Comparison of ENCODE assay signal across 20 cellular contexts in the genomic region with DNA sequence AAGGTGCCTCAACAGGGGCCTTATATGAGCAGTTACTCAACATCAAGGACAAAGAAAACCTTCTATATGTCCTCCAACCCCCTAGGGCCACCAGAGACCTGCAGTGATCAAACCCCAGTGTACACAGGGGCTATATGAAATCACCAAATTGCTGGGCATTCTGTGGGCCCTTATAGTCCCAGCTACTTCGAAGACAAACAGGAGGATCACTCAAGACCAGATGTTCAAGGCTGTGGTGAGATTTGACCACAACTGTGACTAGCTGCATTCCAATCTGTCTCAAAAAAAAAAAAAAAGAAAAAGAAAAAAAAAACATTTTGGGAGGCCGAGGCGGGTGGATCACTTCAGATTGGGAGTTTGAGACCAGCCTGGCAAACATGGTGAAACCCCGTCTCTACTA. TPM values are rescaled to one million over a fixed set of nuclear protein-coding genes. Genes with fewer than 3 reads are reported as not detected.
DNase-seq lines count a peak whose midpoint lies in the region; TF ChIP-seq lines count a peak whose summit lies in the region.
"Had no signal": no experiment of that assay in that cellular context is flagged by ENCODE, and none has a peak within 500 bp of the region (broad histone marks: within the 10 kb centered on the region; RNA-seq: fewer than 3 reads in every experiment).

No MANE protein-coding gene starts in this region.

- DNase-seq in AG20443 (ENCODE audit: low spot score) (peak; percentile 44), GM12865 (ENCODE audit: low read depth) (peak; percentile 2), LHCN-M2 (ENCODE audit: low read depth) (peak; percentile 19), choroid plexus epithelial cell (ENCODE audit: low read depth) (peak; percentile 47), mesothelial cell of epicardium (ENCODE audit: low spot score in 2 of 2, unreplicated experiment in 2 of 2) (no peak), SKM-1 treated with dmso at 0.1 percent for 144 hours (lab: John Stamatoyannopoulos, UW; ENCODE audit: unreplicated experiment) (no peak), NCI-H2227 (lab: John Stamatoyannopoulos, UW; ENCODE audit: unreplicated experiment) (no peak)
- no peak for DNase-seq in activated CD4-positive, alpha-beta T cell treated with anti-CD3 and anti-CD28 coated beads, Interleukin-2, amount 50 U/mL, for 1 hour
- DNase-seq: AML-193; Calu3; CD4-positive, alpha-beta memory T cell; GDM1; NCI-H1092; NCI-H146; NCI-H2107; NCI-H526 treated with DMSO at 0.1 percent for 48 hours had no signal

- TF ChIP-seq CTCF in GM12865 (IDR thresholded peaks at IDR 0.05; ENCODE audit: insufficient read depth, low read depth, low read length, missing control alignments) (no peak), choroid plexus epithelial cell (conservative IDR thresholded peaks at IDR 0.05; ENCODE audit: low read depth, low read length) (no peak), mesothelial cell of epicardium (IDR thresholded peaks at IDR 0.05; ENCODE audit: unreplicated experiment) (no peak)

- H3K9me3 Mint-ChIP-seq in mesothelial cell of epicardium: no peaks in the 10 kb centered on the region
- H3K9me3 Mint-ChIP-seq: CD4-positive, alpha-beta memory T cell; IgD-negative memory B cell had no signal

- H3K4me3 Mint-ChIP-seq in mesothelial cell of epicardium: no peak overlapping the region
- H3K4me3 Mint-ChIP-seq: CD4-positive, alpha-beta memory T cell; IgD-negative memory B cell had no signal

- no peak overlapping the region for H3K27ac Mint-ChIP-seq in mesothelial cell of epicardium
- H3K27ac Mint-ChIP-seq: CD4-positive, alpha-beta memory T cell; IgD-negative memory B cell had no signal

- no peak overlapping the region for H3K4me3 ChIP-seq in GM12865 (ENCODE audit: low read depth, low read length)
- no peak overlapping the region for H3K4me3 ChIP-seq in choroid plexus epithelial cell (ENCODE audit: low read depth, low read length)
- H3K4me3 ChIP-seq: A549 had no signal

- no peaks in the 10 kb centered on the region for H3K4me1 Mint-ChIP-seq in mesothelial cell of epicardium
- H3K4me1 Mint-ChIP-seq: IgD-negative memory B cell had no signal

- no peaks in the 10 kb centered on the region for H3K36me3 Mint-ChIP-seq in mesothelial cell of epicardium
- H3K36me3 Mint-ChIP-seq: CD4-positive, alpha-beta memory T cell had no signal

- peaks cover 13% of the 10 kb centered on the region for H3K27me3 Mint-ChIP-seq in mesothelial cell of epicardium (ENCODE audit: low read depth)
- H3K27me3 Mint-ChIP-seq: IgD-negative memory B cell had no signal

RNA-seq across cellular contexts. Expression of gene PRB2, which starts 51.0 kb away (rescaled TPM):
- not detected in 2 replicates for total RNA-seq in LHCN-M2 (2014; rRNA removed)
- polyA plus RNA-seq in LHCN-M2 (2012): not detected
- total RNA-seq in mesothelial cell of epicardium: not detected in 3 replicates
- total RNA-seq: Calu3; CD4-positive, alpha-beta memory T cell; OCI-LY7; T-helper 2 cell treated with Interferon-gamma antibody and Interleukin-4, amounts not matched to agents 100 ng/mL and 5 ng/mL, for 36 hours had no signal
- polyA plus RNA-seq: A549, IgD-negative memory B cell had no signal

Comparison
In these comparisons a context has a peak if more than half of its experiments do, and no peak if none do; other contexts are left out.
1. DNase-seq: peak in AG20443 (single experiment), GM12865 (single experiment), LHCN-M2 (single experiment) and choroid plexus epithelial cell (single experiment); none in activated CD4-positive, alpha-beta T cell treated with anti-CD3 and anti-CD28 coated beads, Interleukin-2, amount 50 U/mL, for 1 hour (single experiment), mesothelial cell of epicardium (0 of 2), SKM-1 treated with dmso at 0.1 percent for 144 hours (single experiment) and NCI-H2227 (single experiment).